Comparison of ENCODE assay signal across 8 cellular contexts in the genomic region with DNA sequence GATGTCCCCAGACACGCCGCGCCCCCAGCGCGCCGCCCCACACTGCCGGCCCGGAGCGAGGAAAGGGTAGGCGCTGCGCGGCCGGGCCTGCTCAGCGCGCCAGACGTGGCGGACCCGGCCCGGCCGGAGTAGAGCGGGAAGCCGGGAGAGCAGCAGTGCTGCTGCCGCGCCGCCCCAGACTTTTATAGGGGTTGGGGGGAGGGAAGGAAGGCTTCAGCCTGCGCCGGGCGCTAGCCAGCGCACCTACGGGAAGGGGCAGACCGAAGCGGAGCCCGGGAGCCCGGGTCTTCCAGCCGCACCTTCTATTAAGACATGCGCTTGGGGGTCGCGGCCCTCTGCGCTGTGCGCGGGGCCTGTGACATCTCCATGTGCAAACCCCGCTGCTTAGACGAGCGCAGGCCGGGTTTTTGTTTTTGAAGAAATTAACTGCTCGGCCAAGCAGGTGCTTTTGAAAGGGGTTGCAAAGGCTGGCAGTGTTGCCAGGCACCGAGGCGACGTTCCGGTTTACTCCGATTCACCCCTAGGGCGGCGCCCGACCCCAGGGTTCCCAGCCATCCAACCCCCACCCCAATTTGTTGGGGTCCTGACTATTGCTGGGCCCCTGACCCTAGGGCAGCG. TPM values are rescaled to one million over a fixed set of nuclear protein-coding genes. Genes with fewer than 3 reads are reported as not detected.
DNase-seq lines count a peak whose midpoint lies in the region; ATAC-seq and TF ChIP-seq lines count a peak whose summit lies in the region.

No MANE protein-coding gene starts in this region.

- TF ChIP-seq POLR2A in breast epithelium (IDR thresholded peaks at IDR 0.05) (no peak), thyroid gland (IDR thresholded peaks at IDR 0.05) (no peak)

- no peak overlapping the region for H2AFZ ChIP-seq in neural progenitor cell (replicated peaks)

- H3K4me1 ChIP-seq in breast epithelium = peaks cover 10 to 19% of the 10 kb centered on the region in 2 donors
- peaks cover 61% of the 10 kb centered on the region for H3K4me1 ChIP-seq in neural progenitor cell
- peaks cover 22 to 47% of the 10 kb centered on the region in 2 donors for H3K4me1 ChIP-seq in thyroid gland

- ATAC-seq in HG02759 (IDR thresholded peaks at IDR 0.05; ENCODE audit: unreplicated experiment) = peak; percentile 27
- ATAC-seq in GM21786 (IDR thresholded peaks at IDR 0.05; ENCODE audit: unreplicated experiment) = no peak

- H4K20me1 ChIP-seq in neural progenitor cell (ENCODE audit: low read depth) = peaks cover 65% of the 10 kb centered on the region

- H3K27ac Mint-ChIP-seq in neural progenitor cell = no peak overlapping the region

- H3K27me3 ChIP-seq in breast epithelium (peaks cover 20 to 99% of the 10 kb centered on the region in 2 donors), neural progenitor cell (peaks cover 100% of the 10 kb centered on the region), thyroid gland (peaks cover 79% of the 10 kb centered on the region)

- H3K4me1 Mint-ChIP-seq in neural progenitor cell = peaks cover 69% of the 10 kb centered on the region

- H3K27ac ChIP-seq in breast epithelium = no peak overlapping the region
- no peak overlapping the region for H3K27ac ChIP-seq in neural progenitor cell
- no peak overlapping the region for H3K27ac ChIP-seq in thyroid gland

- no peaks in the 10 kb centered on the region for H3K36me3 ChIP-seq in breast epithelium
- no peaks in the 10 kb centered on the region for H3K36me3 ChIP-seq in neural progenitor cell
- no peaks in the 10 kb centered on the region for H3K36me3 ChIP-seq in thyroid gland

- H3K4me3 ChIP-seq in breast epithelium (peak overlapping the region; percentile 7 to 51 (median 13)), neural progenitor cell (peak overlapping the region; percentile 46), thyroid gland (replicated peaks in 1 of 3) (peak overlapping the region in 1 of 3 donors; percentile 7)

- H3K27me3 Mint-ChIP-seq in neural progenitor cell (ENCODE audit: insufficient read depth, low read depth) = peaks cover 70% of the 10 kb centered on the region

- DNase-seq in activated CD8-positive, alpha-beta memory T cell treated with anti-CD3 and anti-CD28 coated beads for 24 hours = peak; percentile 72
- no peak for DNase-seq in activated CD8-positive, alpha-beta memory T cell treated with anti-CD3 and anti-CD28 coated beads, Interleukin-2, amount 50 U/mL, for 4 hours
- DNase-seq in NCI-H526 (lab: John Stamatoyannopoulos, UW) (peak; percentile 82 to 92), breast epithelium (ENCODE audit: low spot score in 2 of 2) (no peak), neural progenitor cell (ENCODE audit: low spot score) (peak; percentile 84), thyroid gland (no peak)

- H3K9me3 ChIP-seq in breast epithelium = peaks cover 0 to 4% of the 10 kb centered on the region in 2 donors
- H3K9me3 ChIP-seq in neural progenitor cell (ENCODE audit: low read depth) = no peaks in the 10 kb centered on the region
- no peaks in the 10 kb centered on the region for H3K9me3 ChIP-seq in thyroid gland

- intact Hi-C loops in breast epithelium (cut with DNase I; ENCODE audit: low total_unique reads) (no loop called here), thyroid gland (cut with DNase I) (no loop called here)

- H3F3A ChIP-seq in neural progenitor cell (ENCODE audit: low read depth) = peaks cover 54% of the 10 kb centered on the region

- TF ChIP-seq CTCF in breast epithelium (IDR thresholded peaks at IDR 0.05) (no peak), neural progenitor cell (IDR thresholded peaks at IDR 0.05) (peak; percentile 60), thyroid gland (IDR thresholded peaks at IDR 0.05) (no peak)

- 2 to 9% methylated on average over 8 to 27 of the region's 55 CpGs for WGBS in thyroid gland, 2 donors

- H3K79me2 ChIP-seq in neural progenitor cell (ENCODE audit: low read depth) = no peaks in the 10 kb centered on the region

- no peaks in the 10 kb centered on the region for H3K9me3 Mint-ChIP-seq in neural progenitor cell

- peak overlapping the region; percentile 84 for H3K4me3 Mint-ChIP-seq in neural progenitor cell

- H3K9ac ChIP-seq in neural progenitor cell = no peak overlapping the region

- peak overlapping the region; percentile 84 for H3K4me2 ChIP-seq in neural progenitor cell

- no peaks in the 10 kb centered on the region for H3K36me3 Mint-ChIP-seq in neural progenitor cell

RNA-seq across cellular contexts. Expression of a gene that starts 0.4 kb away (rescaled TPM):
- total RNA-seq in breast epithelium = under 1 TPM in 1 of 3 donors, not detected in 2; 0.59 TPM
- total RNA-seq in neural progenitor cell (ENCODE audit: low replicate concordance) = 0.06 TPM in 1 of 2 replicates, not detected in the other
- under 1 TPM in 1 of 4 donors, not detected in 3; 0.68 TPM for total RNA-seq in thyroid gland

Comparison
In these comparisons a context has a peak if more than half of its experiments do, and no peak if none do; other contexts are left out.
1. DNase-seq: peak in activated CD8-positive, alpha-beta memory T cell treated with anti-CD3 and anti-CD28 coated beads for 24 hours (single experiment), NCI-H526 (2 of 2) and neural progenitor cell (single experiment); none in activated CD8-positive, alpha-beta memory T cell treated with anti-CD3 and anti-CD28 coated beads, Interleukin-2, amount 50 U/mL, for 4 hours (single experiment), breast epithelium (0 of 2) and thyroid gland (0 of 2).